In the genomic region with DNA sequence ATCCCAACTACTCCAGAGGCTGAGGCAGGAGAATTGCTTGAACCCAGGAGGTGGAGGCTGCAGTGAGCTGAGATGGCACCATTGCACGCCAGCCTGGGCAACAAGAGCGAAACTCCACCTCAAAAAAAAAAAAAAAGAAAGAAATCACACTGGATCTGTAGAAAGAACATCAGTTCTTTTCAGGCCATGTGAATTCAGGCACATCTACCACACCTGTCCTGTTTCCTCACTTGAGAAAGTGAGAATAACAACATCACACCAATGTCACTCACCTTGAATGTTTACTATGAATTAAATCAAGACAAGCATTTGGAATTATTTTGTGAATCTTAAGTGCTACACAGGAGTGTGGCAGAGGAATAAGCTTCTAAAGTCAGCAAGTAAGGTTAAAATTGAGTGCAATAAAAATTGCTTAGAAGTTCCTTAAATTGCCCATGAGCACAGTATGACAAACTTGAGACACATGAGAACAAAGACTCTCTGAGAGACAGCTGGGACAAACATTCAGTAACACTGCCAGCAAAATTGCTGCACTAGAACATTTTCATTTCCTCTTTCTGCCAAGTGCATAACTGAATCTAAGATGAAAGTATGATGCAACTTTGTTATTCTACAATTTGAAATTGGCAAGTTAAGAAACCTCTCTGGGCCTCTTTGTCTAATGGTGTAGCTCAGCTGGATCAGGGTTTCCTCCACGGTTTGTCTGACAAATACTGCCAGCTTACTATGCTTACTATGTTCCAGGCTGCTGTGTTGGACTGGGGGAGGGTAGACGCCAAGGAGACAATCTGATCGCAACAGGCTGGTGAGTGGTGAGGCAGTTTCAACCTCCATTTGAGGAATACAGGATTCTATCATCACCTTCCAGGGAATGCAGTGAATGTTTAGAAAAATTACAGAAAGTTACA, we compare ENCODE assay signal across 2 cellular contexts.
TF ChIP-seq lines count a peak whose summit lies in the region.

No MANE protein-coding gene starts in this region.

TF ChIP-seq in SK-N-SH, 30 proteins besides CTCF, POLR2A, EP300 and RAD21 (continued from another document):
- no peak for TF ChIP-seq MAX (IDR thresholded peaks at IDR 0.05; ENCODE audit: low read depth)
- TF ChIP-seq FOXJ3 (CRISPR knock-in tag; IDR thresholded peaks at IDR 0.05): no peak
- TF ChIP-seq RFX5 (IDR thresholded peaks at IDR 0.05; ENCODE audit: low read length): no peak
- TF ChIP-seq RXRA (IDR thresholded peaks at IDR 0.05; ENCODE audit: borderline replicate concordance, low read depth): no peak
- TF ChIP-seq POLR2AphosphoS5 (IDR thresholded peaks at IDR 0.05; ENCODE audit: low read depth, low read length): no peak
- no peak for TF ChIP-seq RCOR1 (IDR thresholded peaks at IDR 0.05; ENCODE audit: low read length)
- no peak for TF ChIP-seq SIN3A (IDR thresholded peaks at IDR 0.05; ENCODE audit: borderline replicate concordance, low read depth, low read length)
- no peak for TF ChIP-seq MXI1 (IDR thresholded peaks at IDR 0.05; ENCODE audit: low read depth, low read length)
- no peak for TF ChIP-seq JUND (IDR thresholded peaks at IDR 0.05)
- TF ChIP-seq GATA2 (CRISPR knock-in tag; IDR thresholded peaks at IDR 0.05): no peak
- TF ChIP-seq USF1 (IDR thresholded peaks at IDR 0.05; ENCODE audit: borderline replicate concordance, low read depth): no peak
- TF ChIP-seq FOSL2 (IDR thresholded peaks at IDR 0.05; ENCODE audit: borderline replicate concordance, low read depth): no peak
- no peak for TF ChIP-seq TAF1 (IDR thresholded peaks at IDR 0.05; ENCODE audit: borderline replicate concordance, low read depth, low read length)
- no peak for TF ChIP-seq ZBTB33 (IDR thresholded peaks at IDR 0.05; ENCODE audit: borderline replicate concordance, low read depth)
TF ChIP-seq in SK-N-SH: peak in this region for 0.

TF ChIP-seq in SK-N-SH treated with all-trans-retinoic acid at 6 μM for 48 hours, 23 proteins besides CTCF, POLR2A, EP300 and RAD21 (continued from another document):
- TF ChIP-seq CSRNP3 (CRISPR knock-in tag; IDR thresholded peaks at IDR 0.05) (no peak), ZFP30 (CRISPR knock-in tag; IDR thresholded peaks at IDR 0.05) (no peak), CREB5 (CRISPR knock-in tag; IDR thresholded peaks at IDR 0.05; ENCODE audit: low read depth) (no peak)
